ENCODE assay signal across 15 cellular contexts in genomic region chr19:4494691-4495064, GRCh38. TPM values are rescaled to one million over a fixed set of nuclear protein-coding genes. Genes with fewer than 3 reads are reported as not detected.
DNase-seq lines count a peak whose midpoint lies in the region; ATAC-seq and TF ChIP-seq lines count a peak whose summit lies in the region.
"Had no signal": no experiment of that assay in that cellular context is flagged by ENCODE, and none has a peak within 500 bp of the region (broad histone marks: within the 10 kb centered on the region; RNA-seq: fewer than 3 reads in every experiment).

No MANE protein-coding gene starts in this region.

- no peak for ATAC-seq in GM19351 (IDR thresholded peaks at IDR 0.05; ENCODE audit: unreplicated experiment)
- ATAC-seq: CD8-positive, alpha-beta T cell had no signal

- no peak overlapping the region for H3K4me3 Mint-ChIP-seq in activated CD4-positive, alpha-beta T cell treated with anti-CD3 and anti-CD28 coated beads, Interleukin-2, amount 10 ng/mL, durations not matched to agents 24 days and 14 days
- no peak overlapping the region for H3K4me3 Mint-ChIP-seq in endothelial cell (ENCODE audit: unreplicated experiment)
- H3K4me3 Mint-ChIP-seq: B cell; CD8-positive, alpha-beta T cell; H9 had no signal

- intact Hi-C loops in activated CD4-positive, alpha-beta T cell treated with anti-CD3 and anti-CD28 coated beads, Interleukin-2, amount 10 ng/mL, durations not matched to agents 24 days and 14 days (cut with micrococcal nuclease), result no loop called here

- peaks cover 18% of the 10 kb centered on the region for H3K36me3 Mint-ChIP-seq in activated CD4-positive, alpha-beta T cell treated with anti-CD3 and anti-CD28 coated beads, Interleukin-2, amount 10 ng/mL, durations not matched to agents 24 days and 14 days (ENCODE audit: low read depth)
- peaks cover 11% of the 10 kb centered on the region for H3K36me3 Mint-ChIP-seq in endothelial cell (ENCODE audit: low read depth, unreplicated experiment)

- peak overlapping the region; percentile 53 for H3K27ac Mint-ChIP-seq in activated CD4-positive, alpha-beta T cell treated with anti-CD3 and anti-CD28 coated beads, Interleukin-2, amount 10 ng/mL, durations not matched to agents 24 days and 14 days
- H3K27ac Mint-ChIP-seq in endothelial cell (ENCODE audit: unreplicated experiment), result peak overlapping the region; percentile 38
- H3K27ac Mint-ChIP-seq: B cell; CD8-positive, alpha-beta T cell; H9 had no signal

- CTCF ChIA-PET in RWPE1 (lab: Yijun Ruan, JAX), result no interaction called here

- 0 out of 2 replicates have a peak overlapping the region, but pooled peaks have one; percentile 9 for H3K27ac ChIP-seq in RWPE1
- H3K27ac ChIP-seq: BLaER1 treated with 17β-estradiol and CSF1 and Interleukin-3, amounts not matched to agents 10 nM and 100 nM had no signal

- H3K9me3 Mint-ChIP-seq in activated CD4-positive, alpha-beta T cell treated with anti-CD3 and anti-CD28 coated beads, Interleukin-2, amount 10 ng/mL, durations not matched to agents 24 days and 14 days, result no peaks in the 10 kb centered on the region
- H3K9me3 Mint-ChIP-seq in endothelial cell (ENCODE audit: unreplicated experiment), result no peaks in the 10 kb centered on the region
- H3K9me3 Mint-ChIP-seq: CD8-positive, alpha-beta T cell; H9 had no signal

- no peaks in the 10 kb centered on the region for H3K27me3 Mint-ChIP-seq in activated CD4-positive, alpha-beta T cell treated with anti-CD3 and anti-CD28 coated beads, Interleukin-2, amount 10 ng/mL, durations not matched to agents 24 days and 14 days
- H3K27me3 Mint-ChIP-seq in endothelial cell (ENCODE audit: unreplicated experiment), result peaks cover 4% of the 10 kb centered on the region
- H3K27me3 Mint-ChIP-seq: B cell had no signal

- no peak for TF ChIP-seq CTCF in RWPE1 (conservative IDR thresholded peaks at IDR 0.05; ENCODE audit: low read depth)
- no peak for TF ChIP-seq CTCF in endothelial cell (IDR thresholded peaks at IDR 0.05; ENCODE audit: unreplicated experiment)

- DNase-seq in activated CD4-positive, alpha-beta T cell treated with anti-CD3 and anti-CD28 coated beads, Interleukin-2, amount 10 ng/mL, durations not matched to agents 24 days and 14 days, result no peak
- DNase-seq in activated CD4-positive, alpha-beta T cell treated with anti-CD3 and anti-CD28 coated beads, Interleukin-2, amount 50 U/mL, for 48 hours, result no peak
- DNase-seq in RWPE1 (ENCODE audit: low spot score) (no peak), endothelial cell (ENCODE audit: low spot score) (no peak), NCI-H524 (lab: John Stamatoyannopoulos, UW) (no peak), cortex of kidney (lab: John Stamatoyannopoulos, UW) (no peak)
- DNase-seq: 8988T; Calu3; CD8-positive, alpha-beta T cell; DMS79 treated with DMSO at 0.1 percent for 48 hours; GF-D8; H9 had no signal

- POLR2A ChIA-PET in RWPE1 (lab: Yijun Ruan, JAX; ENCODE audit: low non-redundant PET), result no interaction called here

- no peaks in the 10 kb centered on the region for H3K4me1 Mint-ChIP-seq in activated CD4-positive, alpha-beta T cell treated with anti-CD3 and anti-CD28 coated beads, Interleukin-2, amount 10 ng/mL, durations not matched to agents 24 days and 14 days
- H3K4me1 Mint-ChIP-seq in endothelial cell (ENCODE audit: unreplicated experiment), result no peaks in the 10 kb centered on the region
- H3K4me1 Mint-ChIP-seq: B cell, H9 had no signal

RNA-seq across cellular contexts. Expression of gene HDGFL2, which starts 22.6 kb away (rescaled TPM):
- total RNA-seq in activated CD4-positive, alpha-beta T cell treated with anti-CD3 and anti-CD28 coated beads, Interleukin-2, amount 10 ng/mL, durations not matched to agents 24 days and 14 days, result 66.0 and 72.7 TPM in 2 replicates
- 107 TPM for total RNA-seq in endothelial cell (ENCODE audit: unreplicated experiment)

RNA-seq across cellular contexts. Expression of gene PLIN4, which starts 23.6 kb away (rescaled TPM):
- not detected in 2 replicates for total RNA-seq in activated CD4-positive, alpha-beta T cell treated with anti-CD3 and anti-CD28 coated beads, Interleukin-2, amount 10 ng/mL, durations not matched to agents 24 days and 14 days
- 0.13 TPM for total RNA-seq in endothelial cell (ENCODE audit: unreplicated experiment)

RNA-seq across cellular contexts. Expression of gene UBXN6, which starts 37.1 kb away (rescaled TPM):
- total RNA-seq in activated CD4-positive, alpha-beta T cell treated with anti-CD3 and anti-CD28 coated beads, Interleukin-2, amount 10 ng/mL, durations not matched to agents 24 days and 14 days, result 41.2 and 47.2 TPM in 2 replicates
- total RNA-seq in endothelial cell (ENCODE audit: unreplicated experiment), result 45.7 TPM

RNA-seq across cellular contexts. Expression of gene PLIN5, which starts 40.3 kb away (rescaled TPM):
- total RNA-seq in activated CD4-positive, alpha-beta T cell treated with anti-CD3 and anti-CD28 coated beads, Interleukin-2, amount 10 ng/mL, durations not matched to agents 24 days and 14 days, result not detected in 2 replicates
- 0.64 TPM for total RNA-seq in endothelial cell (ENCODE audit: unreplicated experiment)

RNA-seq across cellular contexts. Expression of gene LRG1, which starts 45.2 kb away (rescaled TPM):
- 0.24 and 0.40 TPM in 2 replicates for total RNA-seq in activated CD4-positive, alpha-beta T cell treated with anti-CD3 and anti-CD28 coated beads, Interleukin-2, amount 10 ng/mL, durations not matched to agents 24 days and 14 days
- 2.2 TPM for total RNA-seq in endothelial cell (ENCODE audit: unreplicated experiment)
- total RNA-seq: CD8-positive, alpha-beta T cell had no signal
